14 cellular contexts compared by ENCODE assay signal in genomic region chr10:17273403-17273802, GRCh38. TPM values are rescaled to one million over a fixed set of nuclear protein-coding genes. Genes with fewer than 3 reads are reported as not detected.
DNase-seq lines count a peak whose midpoint lies in the region; ATAC-seq, FAIRE-seq and TF ChIP-seq lines count a peak whose summit lies in the region.
"Had no signal": no experiment of that assay in that cellular context is flagged by ENCODE, and none has a peak within 500 bp of the region (broad histone marks: within the 10 kb centered on the region; RNA-seq: fewer than 3 reads in every experiment).

No MANE protein-coding gene starts in this region.

- no peaks in the 10 kb centered on the region for H4K20me1 ChIP-seq in PC-3 (ENCODE audit: low read length)
- no peaks in the 10 kb centered on the region for H4K20me1 ChIP-seq in endothelial cell of umbilical vein (replicated peaks; ENCODE audit: control insufficient read depth, extremely low read depth, insufficient read depth, low read length)

- H3K9me3 ChIP-seq in PC-3 (ENCODE audit: low read length): no peaks in the 10 kb centered on the region
- no peaks in the 10 kb centered on the region for H3K9me3 ChIP-seq in endothelial cell of umbilical vein (replicated peaks; ENCODE audit: control insufficient read depth, insufficient read depth, low read length)
- H3K9me3 ChIP-seq in gastroesophageal sphincter: peaks cover 0 to 14% (median 0%) of the 10 kb centered on the region in 3 donors

- 71 to 100% methylated on average over 2 of the region's 2 CpGs for WGBS in gastroesophageal sphincter (ENCODE audit: low coverage in 1 of 2), 2 donors

- no TSS peak for BruUV-seq in PC-3 (replicated peaks; lab: Mats Ljungman, UMichigan)
- BruUV-seq in endothelial cell of umbilical vein (replicated peaks; lab: Mats Ljungman, UMichigan): no TSS peak

- peaks cover 7% of the 10 kb centered on the region for H3K9me3 Mint-ChIP-seq in activated CD8-positive, alpha-beta T cell treated with anti-CD3 and anti-CD28 coated beads for 36 hours
- peaks cover 4% of the 10 kb centered on the region for H3K9me3 Mint-ChIP-seq in activated CD8-positive, alpha-beta T cell treated with anti-CD3 and anti-CD28 coated beads, Interleukin-2, amount 10 ng/mL, durations not matched to agents 7 days and 5 days (ENCODE audit: insufficient read depth)
- H3K9me3 Mint-ChIP-seq in activated T-helper 1 cell treated with anti-CD3 and anti-CD28 coated beads, Interleukin-12 subunit alpha, Interleukin-12 subunit beta, Interleukin-2, Interleukin-4 antibody, amounts not matched to agents 30 ng/mL and 10 ng/mL and 1 ng/mL, durations not matched to agents 14 hours and 24 hours and 36 hours: no peaks in the 10 kb centered on the region

- H3K9ac ChIP-seq in PC-3 (ENCODE audit: low read length) (no peak overlapping the region), endothelial cell of umbilical vein (replicated peaks; ENCODE audit: extremely low read depth, insufficient read depth, low read length) (no peak overlapping the region)
- H3K9ac ChIP-seq: parathyroid adenoma had no signal

- peak; percentile 49 for ATAC-seq in activated CD8-positive, alpha-beta T cell treated with anti-CD3 and anti-CD28 coated beads for 36 hours
- ATAC-seq in activated CD8-positive, alpha-beta T cell treated with anti-CD3 and anti-CD28 coated beads, Interleukin-2, amount 10 ng/mL, durations not matched to agents 7 days and 5 days: no peak
- ATAC-seq in PC-3: peak; percentile 77
- ATAC-seq in gastroesophageal sphincter: no peak
- ATAC-seq: activated CD8-positive, alpha-beta memory T cell treated with anti-CD3 and anti-CD28 coated beads, Interleukin-2, amount 10 ng/mL, durations not matched to agents 7 days and 5 days had no signal

- H3K27me3 ChIP-seq in PC-3 (ENCODE audit: low read length): no peaks in the 10 kb centered on the region
- peaks cover 0 to 4% of the 10 kb centered on the region in 2 experiments for H3K27me3 ChIP-seq in endothelial cell of umbilical vein (ENCODE audit: control insufficient read depth in 2 of 2, insufficient read depth in 2 of 2, low read length in 2 of 2)
- H3K27me3 ChIP-seq in gastroesophageal sphincter: peaks cover 5% of the 10 kb centered on the region

- no peak for TF ChIP-seq POLR2A in endothelial cell of umbilical vein (IDR thresholded peaks at IDR 0.05; ENCODE audit: low read depth, low read length)
- TF ChIP-seq POLR2A in gastroesophageal sphincter (IDR thresholded peaks at IDR 0.05): no peak

- H3K9me2 ChIP-seq in PC-3 (replicated peaks; ENCODE audit: low read length): no peaks in the 10 kb centered on the region

- dilution Hi-C loops in endothelial cell of umbilical vein (cut with MboI; ENCODE audit: extremely low pct_ligation_motif_present, low sequenced_read_pairs): no loop called here

- CTCF ChIA-PET in activated CD8-positive, alpha-beta T cell treated with anti-CD3 and anti-CD28 coated beads for 36 hours (lab: Charles Lee): interaction anchor here (0.6 to 1.4 kb wide), 3 partner anchors 41 to 431 kb away, joined by 3 read pairs; no protein-coding TSS in a partner anchor
- CTCF ChIA-PET in activated CD8-positive, alpha-beta T cell treated with anti-CD3 and anti-CD28 coated beads, Interleukin-2, amount 10 ng/mL, durations not matched to agents 7 days and 5 days (lab: Charles Lee): interaction anchor here (0.6 kb wide), 1 partner anchor 16 kb away, joined by 4 read pairs; no protein-coding TSS in a partner anchor
- CTCF ChIA-PET in PC-3 (lab: Charles Lee) (no interaction called here), endothelial cell of umbilical vein (lab: Charles Lee) (no interaction called here)

- no peaks in the 10 kb centered on the region for H3K9me1 ChIP-seq in endothelial cell of umbilical vein (replicated peaks; ENCODE audit: control insufficient read depth, extremely low read depth, insufficient read depth, low read length)

- H3K27ac Mint-ChIP-seq in activated CD8-positive, alpha-beta T cell treated with anti-CD3 and anti-CD28 coated beads for 36 hours: no peak overlapping the region
- no peak overlapping the region for H3K27ac Mint-ChIP-seq in activated CD8-positive, alpha-beta T cell treated with anti-CD3 and anti-CD28 coated beads, Interleukin-2, amount 10 ng/mL, durations not matched to agents 7 days and 5 days
- H3K27ac Mint-ChIP-seq in activated T-helper 1 cell treated with anti-CD3 and anti-CD28 coated beads, Interleukin-12 subunit alpha, Interleukin-12 subunit beta, Interleukin-2, Interleukin-4 antibody, amounts not matched to agents 30 ng/mL and 10 ng/mL and 1 ng/mL, durations not matched to agents 14 hours and 24 hours and 36 hours: no peak overlapping the region
- H3K27ac Mint-ChIP-seq: activated CD8-positive, alpha-beta memory T cell treated with anti-CD3 and anti-CD28 coated beads, Interleukin-2, amount 10 ng/mL, durations not matched to agents 7 days and 5 days had no signal

- no peak overlapping the region for H2AFZ ChIP-seq in PC-3 (ENCODE audit: low read length)
- no peak overlapping the region for H2AFZ ChIP-seq in endothelial cell of umbilical vein (ENCODE audit: low read depth, low read length)
- H2AFZ ChIP-seq: parathyroid adenoma had no signal

- H3K4me2 ChIP-seq in PC-3 (ENCODE audit: low read length) (no peak overlapping the region), endothelial cell of umbilical vein (ENCODE audit: insufficient read depth, low read length) (no peak overlapping the region)

- H3K36me3 Mint-ChIP-seq in activated CD8-positive, alpha-beta T cell treated with anti-CD3 and anti-CD28 coated beads for 36 hours (ENCODE audit: low read depth): no peaks in the 10 kb centered on the region
- H3K36me3 Mint-ChIP-seq in activated CD8-positive, alpha-beta T cell treated with anti-CD3 and anti-CD28 coated beads, Interleukin-2, amount 10 ng/mL, durations not matched to agents 7 days and 5 days (ENCODE audit: low read depth): no peaks in the 10 kb centered on the region
- H3K36me3 Mint-ChIP-seq in activated T-helper 1 cell treated with anti-CD3 and anti-CD28 coated beads, Interleukin-12 subunit alpha, Interleukin-12 subunit beta, Interleukin-2, Interleukin-4 antibody, amounts not matched to agents 30 ng/mL and 10 ng/mL and 1 ng/mL, durations not matched to agents 14 hours and 24 hours and 36 hours (ENCODE audit: low read depth): no peaks in the 10 kb centered on the region
- H3K36me3 Mint-ChIP-seq: activated CD8-positive, alpha-beta memory T cell treated with anti-CD3 and anti-CD28 coated beads, Interleukin-2, amount 10 ng/mL, durations not matched to agents 7 days and 5 days had no signal

- no peak for DNase-seq in activated CD8-positive, alpha-beta T cell treated with anti-CD3 and anti-CD28 coated beads for 36 hours
- DNase-seq in activated CD8-positive, alpha-beta T cell treated with anti-CD3 and anti-CD28 coated beads, Interleukin-2, amount 10 ng/mL, durations not matched to agents 7 days and 5 days: no peak
- peak; percentile 48 for DNase-seq in PC-3
- DNase-seq in endothelial cell of umbilical vein (ENCODE audit: low read depth, low spot score): no peak
- peak; percentile 44 for DNase-seq in skeletal muscle cell (ENCODE audit: low read depth)
- no peak for DNase-seq in mesenteric fat pad (ENCODE audit: low spot score)
- DNase-seq in activated T-helper 1 cell treated with anti-CD3 and anti-CD28 coated beads, Interleukin-12 subunit alpha, Interleukin-12 subunit beta, Interleukin-2, Interleukin-4 antibody, amounts not matched to agents 30 ng/mL and 10 ng/mL and 1 ng/mL, durations not matched to agents 14 hours and 24 hours and 36 hours (ENCODE audit: low spot score): no peak
- DNase-seq: 8988T; activated CD8-positive, alpha-beta memory T cell treated with anti-CD3 and anti-CD28 coated beads, Interleukin-2, amount 10 ng/mL, durations not matched to agents 7 days and 5 days; DMS79; NCI-H187 treated with DMSO at 0.1 percent for 48 hours; stimulated activated CD4-positive, alpha-beta T cell treated with anti-CD3 and anti-CD28 coated beads, Interleukin-4, amount 100 ng/mL, for 24 hours had no signal

- FAIRE-seq in endothelial cell of umbilical vein (lab: Jason Lieb, UNC): no peak

- POLR2A ChIA-PET in activated CD8-positive, alpha-beta T cell treated with anti-CD3 and anti-CD28 coated beads for 36 hours (lab: Charles Lee): no interaction called here
- POLR2A ChIA-PET in activated CD8-positive, alpha-beta T cell treated with anti-CD3 and anti-CD28 coated beads, Interleukin-2, amount 10 ng/mL, durations not matched to agents 7 days and 5 days (lab: Charles Lee): no interaction called here
- POLR2A ChIA-PET in PC-3 (lab: Charles Lee; ENCODE audit: unreplicated experiment): no interaction called here
- POLR2A ChIA-PET in endothelial cell of umbilical vein (lab: Charles Lee): no interaction called here

- H3K79me2 ChIP-seq in PC-3 (ENCODE audit: low read length) (no peaks in the 10 kb centered on the region), endothelial cell of umbilical vein (ENCODE audit: control insufficient read depth, insufficient read depth, low read length) (no peaks in the 10 kb centered on the region)
- H3K79me2 ChIP-seq: parathyroid adenoma had no signal

- TF ChIP-seq CTCF in activated CD8-positive, alpha-beta T cell treated with anti-CD3 and anti-CD28 coated beads for 36 hours (IDR thresholded peaks at IDR 0.05): no peak
- TF ChIP-seq CTCF in PC-3 (conservative IDR thresholded peaks at IDR 0.05; ENCODE audit: low read depth, low read length) (no peak), endothelial cell of umbilical vein (IDR thresholded peaks at IDR 0.05; ENCODE audit: extremely low read depth in 1 of 2, insufficient read depth in 1 of 2, low read depth in 1 of 2, low read length in 2 of 2) (no peak), gastroesophageal sphincter (IDR thresholded peaks at IDR 0.05) (no peak)

- H3K4me3 Mint-ChIP-seq in activated CD8-positive, alpha-beta T cell treated with anti-CD3 and anti-CD28 coated beads for 36 hours: no peak overlapping the region
- no peak overlapping the region for H3K4me3 Mint-ChIP-seq in activated CD8-positive, alpha-beta T cell treated with anti-CD3 and anti-CD28 coated beads, Interleukin-2, amount 10 ng/mL, durations not matched to agents 7 days and 5 days
- H3K4me3 Mint-ChIP-seq in activated T-helper 1 cell treated with anti-CD3 and anti-CD28 coated beads, Interleukin-12 subunit alpha, Interleukin-12 subunit beta, Interleukin-2, Interleukin-4 antibody, amounts not matched to agents 30 ng/mL and 10 ng/mL and 1 ng/mL, durations not matched to agents 14 hours and 24 hours and 36 hours: no peak overlapping the region
- H3K4me3 Mint-ChIP-seq: activated CD8-positive, alpha-beta memory T cell treated with anti-CD3 and anti-CD28 coated beads, Interleukin-2, amount 10 ng/mL, durations not matched to agents 7 days and 5 days had no signal

- H3K4me1 Mint-ChIP-seq in activated CD8-positive, alpha-beta T cell treated with anti-CD3 and anti-CD28 coated beads for 36 hours (ENCODE audit: low read depth): peaks cover 4% of the 10 kb centered on the region
- H3K4me1 Mint-ChIP-seq in activated CD8-positive, alpha-beta T cell treated with anti-CD3 and anti-CD28 coated beads, Interleukin-2, amount 10 ng/mL, durations not matched to agents 7 days and 5 days (ENCODE audit: low read depth): no peaks in the 10 kb centered on the region
- no peaks in the 10 kb centered on the region for H3K4me1 Mint-ChIP-seq in activated T-helper 1 cell treated with anti-CD3 and anti-CD28 coated beads, Interleukin-12 subunit alpha, Interleukin-12 subunit beta, Interleukin-2, Interleukin-4 antibody, amounts not matched to agents 30 ng/mL and 10 ng/mL and 1 ng/mL, durations not matched to agents 14 hours and 24 hours and 36 hours (ENCODE audit: low read depth)
- H3K4me1 Mint-ChIP-seq: activated CD8-positive, alpha-beta memory T cell treated with anti-CD3 and anti-CD28 coated beads, Interleukin-2, amount 10 ng/mL, durations not matched to agents 7 days and 5 days had no signal

- peaks cover 2% of the 10 kb centered on the region for H3K27me3 Mint-ChIP-seq in activated CD8-positive, alpha-beta T cell treated with anti-CD3 and anti-CD28 coated beads for 36 hours
- H3K27me3 Mint-ChIP-seq in activated CD8-positive, alpha-beta T cell treated with anti-CD3 and anti-CD28 coated beads, Interleukin-2, amount 10 ng/mL, durations not matched to agents 7 days and 5 days (ENCODE audit: low read depth): peaks cover 6% of the 10 kb centered on the region
- H3K27me3 Mint-ChIP-seq in activated T-helper 1 cell treated with anti-CD3 and anti-CD28 coated beads, Interleukin-12 subunit alpha, Interleukin-12 subunit beta, Interleukin-2, Interleukin-4 antibody, amounts not matched to agents 30 ng/mL and 10 ng/mL and 1 ng/mL, durations not matched to agents 14 hours and 24 hours and 36 hours (ENCODE audit: insufficient read depth): peaks cover 6% of the 10 kb centered on the region

- intact Hi-C loops in activated CD8-positive, alpha-beta T cell treated with anti-CD3 and anti-CD28 coated beads for 36 hours (cut with micrococcal nuclease): no loop called here
- intact Hi-C loops in PC-3 (cut with micrococcal nuclease): no loop called here
- intact Hi-C loops in endothelial cell of umbilical vein (cut with micrococcal nuclease): no loop called here
- intact Hi-C loops in activated T-helper 1 cell treated with anti-CD3 and anti-CD28 coated beads, Interleukin-12 subunit alpha, Interleukin-12 subunit beta, Interleukin-2, Interleukin-4 antibody, amounts not matched to agents 30 ng/mL and 10 ng/mL and 1 ng/mL, durations not matched to agents 14 hours and 24 hours and 36 hours (cut with micrococcal nuclease): no loop called here

- no peaks in the 10 kb centered on the region for H3F3A ChIP-seq in PC-3 (ENCODE audit: low read length, unreplicated experiment)

- no peaks in the 10 kb centered on the region for H3K4me1 ChIP-seq in PC-3 (ENCODE audit: insufficient read depth, low read length)
- H3K4me1 ChIP-seq in endothelial cell of umbilical vein (ENCODE audit: control insufficient read depth, extremely low read depth, insufficient read depth, low read length): no peaks in the 10 kb centered on the region
- H3K4me1 ChIP-seq in gastroesophageal sphincter: no peaks in the 10 kb centered on the region
- H3K4me1 ChIP-seq: parathyroid adenoma had no signal

- TF ChIP-seq EP300 in gastroesophageal sphincter (IDR thresholded peaks at IDR 0.05): no peak

- H3K27ac ChIP-seq in PC-3 (ENCODE audit: low read length) (no peak overlapping the region), endothelial cell of umbilical vein (ENCODE audit: insufficient read depth, low read depth, low read length) (no peak overlapping the region), gastroesophageal sphincter (no peak overlapping the region)
- H3K27ac ChIP-seq: parathyroid adenoma had no signal

- no peaks in the 10 kb centered on the region for H3K36me3 ChIP-seq in PC-3 (ENCODE audit: low read depth, low read length)
- no peaks in the 10 kb centered on the region for H3K36me3 ChIP-seq in endothelial cell of umbilical vein (ENCODE audit: control insufficient read depth in 2 of 2, extremely low read depth in 1 of 2, insufficient read depth in 2 of 2, low read length in 2 of 2)
- no peaks in the 10 kb centered on the region for H3K36me3 ChIP-seq in gastroesophageal sphincter

- H3K4me3 ChIP-seq in PC-3 (ENCODE audit: low read length) (no peak overlapping the region), endothelial cell of umbilical vein (replicated peaks in 1 of 3; ENCODE audit: insufficient read depth in 1 of 3, low read depth in 1 of 3, low read length in 3 of 3) (no peak overlapping the region), skeletal muscle cell (ENCODE audit: low read depth, low read length) (no peak overlapping the region), gastroesophageal sphincter (no peak overlapping the region)

RNA-seq across cellular contexts. Expression of gene VIM, which starts 45.4 kb away (rescaled TPM):
- 100 to 1,000 TPM; 590 to 602 TPM for total RNA-seq in activated CD8-positive, alpha-beta T cell treated with anti-CD3 and anti-CD28 coated beads for 36 hours
- 1,000 to 10,000 TPM; 2,550 to 2,568 TPM for total RNA-seq in activated CD8-positive, alpha-beta T cell treated with anti-CD3 and anti-CD28 coated beads, Interleukin-2, amount 10 ng/mL, durations not matched to agents 7 days and 5 days
- total RNA-seq in PC-3 (2014; rRNA removed): 469 and 506 TPM in 2 replicates
- total RNA-seq in endothelial cell of umbilical vein: 5,754 and 5,781 TPM in 2 replicates
- 5,699 and 8,361 TPM in 2 replicates for polyA plus RNA-seq in endothelial cell of umbilical vein
- 5,912 and 6,029 TPM in 2 replicates for polyA plus RNA-seq in endothelial cell of umbilical vein (2011; cell fraction: cytosol; rRNA removed)
- polyA plus RNA-seq in endothelial cell of umbilical vein (2011; cell fraction: nucleus; rRNA removed): 4,094 and 4,300 TPM in 2 replicates
- 4,943 and 4,968 TPM in 2 replicates for polyA plus RNA-seq in endothelial cell of umbilical vein (2012)
- polyA minus RNA-seq in endothelial cell of umbilical vein: 4,544 and 4,712 TPM in 2 replicates
- 370 TPM for polyA minus RNA-seq in endothelial cell of umbilical vein (2011; cell fraction: cytosol; rRNA and poly(A)+ RNA removed)
- 1,556 and 2,259 TPM in 2 replicates for polyA minus RNA-seq in endothelial cell of umbilical vein (2011; cell fraction: nucleus; rRNA and poly(A)+ RNA removed)
- 3,828 TPM for total RNA-seq in mesenteric fat pad
- 192 and 193 TPM in 2 replicates for total RNA-seq in activated T-helper 1 cell treated with anti-CD3 and anti-CD28 coated beads, Interleukin-12 subunit alpha, Interleukin-12 subunit beta, Interleukin-2, Interleukin-4 antibody, amounts not matched to agents 30 ng/mL and 10 ng/mL and 1 ng/mL, durations not matched to agents 14 hours and 24 hours and 36 hours
- 1,000 to 10,000 TPM; 1,560 to 2,767 (median 2,026) TPM for total RNA-seq in gastroesophageal sphincter

Comparison
In these comparisons a context has a peak if more than half of its experiments do, and no peak if none do; other contexts are left out.
1. ATAC-seq: peak in activated CD8-positive, alpha-beta T cell treated with anti-CD3 and anti-CD28 coated beads for 36 hours (single experiment) and PC-3 (single experiment); none in activated CD8-positive, alpha-beta T cell treated with anti-CD3 and anti-CD28 coated beads, Interleukin-2, amount 10 ng/mL, durations not matched to agents 7 days and 5 days (single experiment) and gastroesophageal sphincter (single experiment).
2. DNase-seq: peak in PC-3 (single experiment) and skeletal muscle cell (single experiment); none in activated CD8-positive, alpha-beta T cell treated with anti-CD3 and anti-CD28 coated beads for 36 hours (single experiment), activated CD8-positive, alpha-beta T cell treated with anti-CD3 and anti-CD28 coated beads, Interleukin-2, amount 10 ng/mL, durations not matched to agents 7 days and 5 days (single experiment), endothelial cell of umbilical vein (single experiment), mesenteric fat pad (single experiment) and activated T-helper 1 cell treated with anti-CD3 and anti-CD28 coated beads, Interleukin-12 subunit alpha, Interleukin-12 subunit beta, Interleukin-2, Interleukin-4 antibody, amounts not matched to agents 30 ng/mL and 10 ng/mL and 1 ng/mL, durations not matched to agents 14 hours and 24 hours and 36 hours (single experiment).
3. CTCF ChIA-PET loops: an anchor here in activated CD8-positive, alpha-beta T cell treated with anti-CD3 and anti-CD28 coated beads for 36 hours (0.6 to 1.4 kb wide) and activated CD8-positive, alpha-beta T cell treated with anti-CD3 and anti-CD28 coated beads, Interleukin-2, amount 10 ng/mL, durations not matched to agents 7 days and 5 days (0.6 kb wide); none called in PC-3 and endothelial cell of umbilical vein.